19 cellular contexts compared by ENCODE assay signal in genomic region chr19:43469160-43469480, GRCh38. TPM values are rescaled to one million over a fixed set of nuclear protein-coding genes. Genes with fewer than 3 reads are reported as not detected.
DNase-seq lines count a peak whose midpoint lies in the region; TF ChIP-seq lines count a peak whose summit lies in the region.
"Had no signal": no experiment of that assay in that cellular context is flagged by ENCODE, and none has a peak within 500 bp of the region (broad histone marks: within the 10 kb centered on the region; RNA-seq: fewer than 3 reads in every experiment).

No MANE protein-coding gene starts in this region.

- no peaks in the 10 kb centered on the region for H3K36me3 Mint-ChIP-seq in activated naive CD4-positive, alpha-beta T cell treated with anti-CD3 and anti-CD28 coated beads, Interleukin-2, amount 50 U/mL, for 24 hours
- H3K36me3 Mint-ChIP-seq in type B pancreatic cell = no peaks in the 10 kb centered on the region

- no peaks in the 10 kb centered on the region for H3K9me3 Mint-ChIP-seq in activated naive CD4-positive, alpha-beta T cell treated with anti-CD3 and anti-CD28 coated beads, Interleukin-2, amount 50 U/mL, for 24 hours
- no peaks in the 10 kb centered on the region for H3K9me3 Mint-ChIP-seq in type B pancreatic cell
- H3K9me3 Mint-ChIP-seq: activated B cell treated with CpG ODN at 0.5 μM for 24 hours, nephron had no signal

- H3K27me3 Mint-ChIP-seq in activated naive CD4-positive, alpha-beta T cell treated with anti-CD3 and anti-CD28 coated beads, Interleukin-2, amount 50 U/mL, for 24 hours = no peaks in the 10 kb centered on the region
- H3K27me3 Mint-ChIP-seq in type B pancreatic cell = no peaks in the 10 kb centered on the region

- peaks cover 84% of the 10 kb centered on the region for H3K4me1 Mint-ChIP-seq in activated naive CD4-positive, alpha-beta T cell treated with anti-CD3 and anti-CD28 coated beads, Interleukin-2, amount 50 U/mL, for 24 hours
- H3K4me1 Mint-ChIP-seq in type B pancreatic cell (ENCODE audit: unreplicated experiment) = peaks cover 7% of the 10 kb centered on the region

- TF ChIP-seq CTCF in type B pancreatic cell (conservative IDR thresholded peaks at IDR 0.05) = no peak

- H3K27ac ChIP-seq in epithelial cell of prostate = peak overlapping the region; percentile 82
- H3K27ac ChIP-seq: dorsolateral prefrontal cortex, tibial artery had no signal

- H3K4me3 Mint-ChIP-seq in activated naive CD4-positive, alpha-beta T cell treated with anti-CD3 and anti-CD28 coated beads, Interleukin-2, amount 50 U/mL, for 24 hours = peak overlapping the region; percentile 71
- H3K4me3 Mint-ChIP-seq in type B pancreatic cell = no peak overlapping the region
- H3K4me3 Mint-ChIP-seq: activated B cell treated with CpG ODN at 0.5 μM for 24 hours, nephron had no signal

- no peak for DNase-seq in activated naive CD4-positive, alpha-beta T cell (lab: John Stamatoyannopoulos, UW)
- peak; percentile 75 for DNase-seq in SW480 (ENCODE audit: low spot score)
- no peak for DNase-seq in epithelial cell of prostate (ENCODE audit: low read depth, low spot score)
- no peak for DNase-seq in type B pancreatic cell (ENCODE audit: extremely low spot score, unreplicated experiment)
- DNase-seq in NAMALWA (ENCODE audit: low spot score) = no peak
- DNase-seq in cortex of kidney (lab: John Stamatoyannopoulos, UW) = no peak
- no peak for DNase-seq in stimulated activated CD4-positive, alpha-beta T cell treated with anti-CD3 and anti-CD28 coated beads, Interleukin-15, amount 100 ng/mL, for 24 hours
- DNase-seq: activated B cell treated with CpG ODN at 0.5 μM for 24 hours; dorsolateral prefrontal cortex; KG1; NCI-H1436 treated with DMSO at 0.1 percent for 48 hours; NCI-H446 treated with DMSO at 0.1 percent for 48 hours; OCI-M1; stimulated activated CD4-positive, alpha-beta T cell treated with anti-CD3 and anti-CD28 coated beads, Interleukin-2, amount 100 ng/mL, for 24 hours; tibial artery had no signal

- H3K27ac Mint-ChIP-seq in activated naive CD4-positive, alpha-beta T cell treated with anti-CD3 and anti-CD28 coated beads, Interleukin-2, amount 50 U/mL, for 24 hours = peak overlapping the region; percentile 90
- peak overlapping the region; percentile 56 for H3K27ac Mint-ChIP-seq in type B pancreatic cell
- H3K27ac Mint-ChIP-seq: activated B cell treated with CpG ODN at 0.5 μM for 24 hours, nephron had no signal

RNA-seq across cellular contexts. Expression of gene LYPD3, which starts 3.7 kb away (rescaled TPM):
- total RNA-seq in type B pancreatic cell (ENCODE audit: low replicate concordance) = 13.3 and 66.4 TPM in 2 replicates
- total RNA-seq: activated B cell treated with CpG ODN at 0.5 μM for 24 hours had no signal

RNA-seq across cellular contexts. Expression of gene PHLDB3, which starts 35.4 kb away (rescaled TPM):
- 37.9 and 114 TPM in 2 replicates for total RNA-seq in type B pancreatic cell (ENCODE audit: low replicate concordance)

RNA-seq across cellular contexts. Expression of gene TEX101, which starts 54.4 kb away (rescaled TPM):
- total RNA-seq in type B pancreatic cell (ENCODE audit: low replicate concordance) = not detected in 2 replicates
- total RNA-seq: activated B cell treated with CpG ODN at 0.5 μM for 24 hours, astrocyte, frontal cortex had no signal

RNA-seq across cellular contexts. Expression of gene ETHE1, which starts 57.9 kb away (rescaled TPM):
- total RNA-seq in type B pancreatic cell (ENCODE audit: low replicate concordance) = 57.3 and 116 TPM in 2 replicates
